ENCODE assay signal across 12 cellular contexts in the genomic region with DNA sequence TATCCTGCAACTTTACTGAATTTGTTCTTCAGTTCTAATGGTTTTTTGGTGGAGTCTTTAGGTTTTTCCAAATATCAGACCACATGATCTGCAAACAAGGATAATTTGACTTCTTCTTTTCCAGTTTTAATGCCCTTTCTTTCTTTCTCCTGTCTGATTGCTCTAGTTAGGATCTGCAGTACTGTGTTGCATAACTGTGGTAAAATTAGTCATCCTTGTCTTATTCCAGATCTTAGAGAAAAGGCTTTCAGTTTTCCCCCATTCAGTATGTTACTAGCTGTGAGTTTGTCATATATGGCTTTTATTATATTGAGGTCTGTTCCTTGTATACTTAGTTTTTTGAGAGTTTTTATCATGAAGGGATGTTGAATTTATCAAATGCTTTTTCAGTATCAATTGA. TPM values are rescaled to one million over a fixed set of nuclear protein-coding genes. Genes with fewer than 3 reads are reported as not detected.
DNase-seq lines count a peak whose midpoint lies in the region; ATAC-seq and TF ChIP-seq lines count a peak whose summit lies in the region.
"Had no signal": no experiment of that assay in that cellular context is flagged by ENCODE, and none has a peak within 500 bp of the region (broad histone marks: within the 10 kb centered on the region; RNA-seq: fewer than 3 reads in every experiment).

No MANE protein-coding gene starts in this region.

- no peaks in the 10 kb centered on the region for H3K27me3 ChIP-seq in H9 (ENCODE audit: insufficient read depth, low read length)
- H3K27me3 ChIP-seq: esophagus muscularis mucosa had no signal

- H3K18ac ChIP-seq in H9 (ENCODE audit: insufficient read length, low read depth, low read length): no peak overlapping the region

- H3K4me3 Mint-ChIP-seq in H9: no peak overlapping the region
- H3K4me3 Mint-ChIP-seq: activated CD4-positive, alpha-beta memory T cell treated with anti-CD3 and anti-CD28 coated beads, Interleukin-2, amount 10 ng/mL, durations not matched to agents 7 days and 5 days; stimulated activated effector memory CD8-positive, alpha-beta T cell treated with anti-CD3 and anti-CD28 coated beads, Interleukin-12 subunit alpha, Interleukin-12 subunit beta, amount 100 ng/mL, for 72 hours had no signal

- H4K91ac ChIP-seq in H9 (ENCODE audit: insufficient read length, low read depth, low read length): no peak overlapping the region

- no peak overlapping the region for H2AK5ac ChIP-seq in H9 (ENCODE audit: insufficient read length, low read length)

- peaks cover 2% of the 10 kb centered on the region; the same call in 1 of the 2 replicates for H3K4me1 ChIP-seq in H9 (ENCODE audit: insufficient read depth, low read length)

- H2AFZ ChIP-seq in H9 (ENCODE audit: low read length): no peak overlapping the region

- H4K20me1 ChIP-seq in H9 (ENCODE audit: control insufficient read depth, insufficient read depth, insufficient read length): no peaks in the 10 kb centered on the region

- H2BK120ac ChIP-seq in H9 (ENCODE audit: low read depth, low read length, poor library complexity, severe bottlenecking): no peak overlapping the region

- no peak overlapping the region for H4K5ac ChIP-seq in H9 (ENCODE audit: insufficient read length, low read depth, low read length)

- DNase-seq in A172 (ENCODE audit: low spot score) (peak; percentile 60), H4 (ENCODE audit: low spot score) (peak; percentile 42), SIG-M5 treated with dmso at 0.1 percent for 504 hours (lab: John Stamatoyannopoulos, UW; ENCODE audit: unreplicated experiment) (peak; percentile 74), fibroblast of peridontal ligament (ENCODE audit: extremely low read depth) (peak; percentile 86), NCI-H526 treated with DMSO at 0.1 percent for 48 hours (lab: John Stamatoyannopoulos, UW) (no peak), cortex of kidney (lab: John Stamatoyannopoulos, UW) (no peak), H9 (no peak)
- DNase-seq: activated CD4-positive, alpha-beta memory T cell treated with anti-CD3 and anti-CD28 coated beads, Interleukin-2, amount 10 ng/mL, durations not matched to agents 7 days and 5 days; NCI-H2227 treated with DMSO at 0.1 percent for 48 hours had no signal

- ATAC-seq in HG02623 (IDR thresholded peaks at IDR 0.05; ENCODE audit: unreplicated experiment): no peak
- ATAC-seq: stimulated activated effector memory CD8-positive, alpha-beta T cell treated with anti-CD3 and anti-CD28 coated beads, Interleukin-12 subunit alpha, Interleukin-12 subunit beta, amount 100 ng/mL, for 72 hours had no signal

- no peak overlapping the region for H2BK12ac ChIP-seq in H9 (ENCODE audit: insufficient read length, low read depth, low read length)

- H4K8ac ChIP-seq in H9 (replicated peaks; ENCODE audit: insufficient read length, low read depth, low read length): no peak overlapping the region

- H3K23ac ChIP-seq in H9 (ENCODE audit: insufficient read length, low read depth, low read length): no peak overlapping the region

- no peak overlapping the region for H3T11ph ChIP-seq in H9 (ENCODE audit: low read length)

- H3K36me3 Mint-ChIP-seq in H9 (ENCODE audit: insufficient read depth in 1 of 3, low read depth in 3 of 3): peaks cover 16 to 27% (median 22%) of the 10 kb centered on the region in 3 experiments; a peak in 6 of 7 replicates

- peaks cover 25 to 27% of the 10 kb centered on the region in 2 experiments for H3K4me1 Mint-ChIP-seq in H9

- H3K9me3 ChIP-seq in H9 (ENCODE audit: control insufficient read depth, low read depth, low read length): no peaks in the 10 kb centered on the region
- H3K9me3 ChIP-seq: esophagus muscularis mucosa had no signal

- no peak overlapping the region for H2BK5ac ChIP-seq in H9 (ENCODE audit: insufficient read length, low read length)

- H3K27me3 Mint-ChIP-seq in H9 (ENCODE audit: low read depth): peaks cover 5% of the 10 kb centered on the region
- H3K27me3 Mint-ChIP-seq: activated CD4-positive, alpha-beta memory T cell treated with anti-CD3 and anti-CD28 coated beads, Interleukin-2, amount 10 ng/mL, durations not matched to agents 7 days and 5 days had no signal

- H3K4me2 ChIP-seq in H9 (ENCODE audit: insufficient read depth, insufficient read length, low read length): no peak overlapping the region

- no peak overlapping the region for H3K27ac Mint-ChIP-seq in H9
- H3K27ac Mint-ChIP-seq: activated CD4-positive, alpha-beta memory T cell treated with anti-CD3 and anti-CD28 coated beads, Interleukin-2, amount 10 ng/mL, durations not matched to agents 7 days and 5 days; stimulated activated effector memory CD8-positive, alpha-beta T cell treated with anti-CD3 and anti-CD28 coated beads, Interleukin-12 subunit alpha, Interleukin-12 subunit beta, amount 100 ng/mL, for 72 hours had no signal

- peaks cover 5% of the 10 kb centered on the region for H3K23me2 ChIP-seq in H9 (ENCODE audit: insufficient read length, low read depth, low read length, poor library complexity, severe bottlenecking)

- H2BK15ac ChIP-seq in H9 (ENCODE audit: low read depth, low read length): no peak overlapping the region

- no peaks in the 10 kb centered on the region; a peak in 1 of 5 replicates for H3K9me3 Mint-ChIP-seq in H9
- H3K9me3 Mint-ChIP-seq: activated CD4-positive, alpha-beta memory T cell treated with anti-CD3 and anti-CD28 coated beads, Interleukin-2, amount 10 ng/mL, durations not matched to agents 7 days and 5 days; stimulated activated effector memory CD8-positive, alpha-beta T cell treated with anti-CD3 and anti-CD28 coated beads, Interleukin-12 subunit alpha, Interleukin-12 subunit beta, amount 100 ng/mL, for 72 hours had no signal

- H3K56ac ChIP-seq in H9 (ENCODE audit: insufficient read length, low read depth, low read length): no peak overlapping the region

- H3K4ac ChIP-seq in H9 (ENCODE audit: low read depth, low read length): no peak overlapping the region

- no peak overlapping the region for H2BK20ac ChIP-seq in H9 (ENCODE audit: low read depth, low read length, poor library complexity, severe bottlenecking)

- no peak overlapping the region for H3K27ac ChIP-seq in H9 (ENCODE audit: insufficient read length, low read depth, low read length)

- H3K9ac ChIP-seq in H9 (ENCODE audit: extremely low read depth, insufficient read length, low read length): no peak overlapping the region

- H3K14ac ChIP-seq in H9 (ENCODE audit: insufficient read depth, low read length): no peak overlapping the region

- H3K79me1 ChIP-seq in H9 (ENCODE audit: insufficient read depth, low read depth, low read length, poor library complexity, severe bottlenecking): peaks cover 5% of the 10 kb centered on the region

- peaks cover 26% of the 10 kb centered on the region; the same call in 1 of the 2 replicates for H3K79me2 ChIP-seq in H9 (ENCODE audit: insufficient read depth, low read length)

- no peak for TF ChIP-seq CTCF in H9 (conservative IDR thresholded peaks at IDR 0.05)

RNA-seq across cellular contexts. Expression of gene MICA, which starts 4.3 kb away (rescaled TPM):
- total RNA-seq in A172 (2014; rRNA removed; shearing (Covaris generic)): 60.3 and 67.6 TPM in 2 replicates
- total RNA-seq in H4 (2014; rRNA removed; shearing (Covaris generic)): 65.8 and 75.4 TPM in 2 replicates
- 8.5 and 8.8 TPM in 2 replicates for total RNA-seq in H9 (2021)

RNA-seq across cellular contexts. Expression of gene HLA-B, which starts 50.7 kb away (rescaled TPM):
- 284 and 365 TPM in 2 replicates for total RNA-seq in A172 (2014; rRNA removed; shearing (Covaris generic))
- total RNA-seq in H4 (2014; rRNA removed; shearing (Covaris generic)): 512 and 677 TPM in 2 replicates
- 68.6 and 70.7 TPM in 2 replicates for total RNA-seq in H9 (2021)

Comparison
In these comparisons a context has a peak if more than half of its experiments do, and no peak if none do; other contexts are left out.
1. DNase-seq: peak in A172 (single experiment), H4 (single experiment), SIG-M5 treated with dmso at 0.1 percent for 504 hours (single experiment) and fibroblast of peridontal ligament (single experiment); none in NCI-H526 treated with DMSO at 0.1 percent for 48 hours (single experiment), cortex of kidney (single experiment) and H9 (single experiment).